23 cellular contexts compared by ENCODE assay signal in the genomic region with DNA sequence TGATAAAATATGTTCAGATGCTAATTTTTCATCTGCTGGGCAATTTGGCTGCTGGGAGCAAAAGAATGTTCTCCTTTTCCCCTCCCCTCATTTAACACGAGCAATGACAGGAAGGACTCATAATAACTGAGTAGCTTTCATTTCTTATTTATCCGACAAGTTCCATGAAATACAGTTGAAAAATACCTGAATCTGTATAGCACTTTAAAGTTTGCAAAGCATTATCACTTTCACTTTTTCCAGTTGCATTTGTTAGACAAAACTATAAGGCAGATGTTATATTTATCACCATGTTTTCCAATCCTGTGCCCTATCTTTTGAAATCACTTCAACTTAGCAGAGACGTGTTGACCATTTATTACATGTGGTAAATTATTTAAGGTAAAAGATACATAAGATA.
A peak's percentile ranks its signal among the peaks of the same experiment; 100 is the strongest.
DNase-seq lines count a peak whose midpoint lies in the region; ATAC-seq, FAIRE-seq and TF ChIP-seq lines count a peak whose summit lies in the region.
"Had no signal": no experiment of that assay in that cellular context is flagged by ENCODE, and none has a peak within 500 bp of the region (broad histone marks: within the 10 kb centered on the region; RNA-seq: fewer than 3 reads in every experiment).

No MANE protein-coding gene starts in this region.

- H3K9ac ChIP-seq in endodermal cell (ENCODE audit: extremely low read depth, low read length, poor library complexity, severe bottlenecking) = no peak overlapping the region
- peak overlapping the region; percentile 58 for H3K9ac ChIP-seq in skeletal muscle satellite cell (ENCODE audit: low read depth, low read length)

- ATAC-seq in CD4-positive, alpha-beta T cell (ENCODE audit: poor library complexity) = no peak
- ATAC-seq: activated CD8-positive, alpha-beta memory T cell treated with anti-CD3 and anti-CD28 coated beads, Interleukin-2, amount 10 ng/mL, durations not matched to agents 7 days and 5 days; HCT116 had no signal

- H3K36me3 ChIP-seq in SJCRH30 = no peaks in the 10 kb centered on the region
- H3K36me3 ChIP-seq in endodermal cell (ENCODE audit: control insufficient read depth, insufficient read depth, low read length) = no peaks in the 10 kb centered on the region
- no peaks in the 10 kb centered on the region for H3K36me3 ChIP-seq in skeletal muscle satellite cell (ENCODE audit: insufficient read depth, low read length)
- H3K36me3 ChIP-seq: neutrophil had no signal

- H3K27ac Mint-ChIP-seq in CD4-positive, alpha-beta T cell = peak overlapping the region; percentile 62
- no peak overlapping the region for H3K27ac Mint-ChIP-seq in endodermal cell
- H3K27ac Mint-ChIP-seq: activated T-helper 1 cell treated with anti-CD3 and anti-CD28 coated beads, Interleukin-12 subunit alpha, Interleukin-12 subunit beta, Interleukin-2, Interleukin-4 antibody, amounts not matched to agents 30 ng/mL and 10 ng/mL and 1 ng/mL, durations not matched to agents 14 hours and 24 hours and 36 hours had no signal

- peak overlapping the region; percentile 41 for H3K4me2 ChIP-seq in skeletal muscle satellite cell (ENCODE audit: low read length)

- peaks cover 28% of the 10 kb centered on the region for H3K4me1 ChIP-seq in SJCRH30
- H3K4me1 ChIP-seq in endodermal cell (ENCODE audit: control insufficient read depth, insufficient read depth, low read length) = no peaks in the 10 kb centered on the region
- H3K4me1 ChIP-seq in skeletal muscle satellite cell (ENCODE audit: control insufficient read depth, insufficient read depth, low read length) = peaks cover 6% of the 10 kb centered on the region

- no peak overlapping the region for H3K27ac ChIP-seq in CD4-positive, alpha-beta T cell (ENCODE audit: low read depth, low read length)
- H3K27ac ChIP-seq in SJCRH30 (peak overlapping the region; percentile 76), endodermal cell (ENCODE audit: low read depth, low read length) (peak overlapping the region; percentile 42)
- H3K27ac ChIP-seq: neutrophil had no signal

- no peaks in the 10 kb centered on the region for H3K27me3 ChIP-seq in CD4-positive, alpha-beta T cell (ENCODE audit: control insufficient read depth, insufficient read depth, low read length)
- H3K27me3 ChIP-seq in SJCRH30 (no peaks in the 10 kb centered on the region), endodermal cell (ENCODE audit: control insufficient read depth, insufficient read depth, low read length, poor library complexity, severe bottlenecking) (no peaks in the 10 kb centered on the region), skeletal muscle satellite cell (ENCODE audit: control insufficient read depth, insufficient read depth, low read length) (no peaks in the 10 kb centered on the region)
- H3K27me3 ChIP-seq: neutrophil had no signal

- no peaks in the 10 kb centered on the region for H3K9me3 ChIP-seq in CD4-positive, alpha-beta T cell (ENCODE audit: control insufficient read depth, low read length)
- 0 out of 2 replicates have a peak, but pooled peaks cover 2% of the 10 kb centered on the region for H3K9me3 ChIP-seq in SJCRH30 (replicated peaks)
- H3K9me3 ChIP-seq in endodermal cell (ENCODE audit: control insufficient read depth, low read length) = no peaks in the 10 kb centered on the region
- H3K9me3 ChIP-seq in skeletal muscle satellite cell (replicated peaks; ENCODE audit: low read length) = no peaks in the 10 kb centered on the region
- H3K9me3 ChIP-seq: neutrophil had no signal

- WGBS in endodermal cell (ENCODE audit: insufficient coverage in 1 of 2, insufficient read length in 1 of 2), 2 experiments = 83 to 90% methylated on average over 2 to 3 of the region's 3 CpGs

- H3K4me3 Mint-ChIP-seq in CD4-positive, alpha-beta T cell = peak overlapping the region; percentile 8
- no peak overlapping the region for H3K4me3 Mint-ChIP-seq in endodermal cell
- H3K4me3 Mint-ChIP-seq: activated CD8-positive, alpha-beta memory T cell treated with anti-CD3 and anti-CD28 coated beads, Interleukin-2, amount 10 ng/mL, durations not matched to agents 7 days and 5 days; central memory CD8-positive, alpha-beta T cell; T-cell had no signal

- no peaks in the 10 kb centered on the region for H3K9me3 Mint-ChIP-seq in CD4-positive, alpha-beta T cell
- no peaks in the 10 kb centered on the region for H3K9me3 Mint-ChIP-seq in endodermal cell
- H3K9me3 Mint-ChIP-seq: central memory CD8-positive, alpha-beta T cell; T-cell had no signal

- FAIRE-seq in GM19239 (lab: Jason Lieb, UNC) = no peak
- FAIRE-seq: small intestine, urothelium cell line had no signal

- intact Hi-C loops in CD4-positive, alpha-beta T cell (cut with DNase I, micrococcal nuclease) = loop anchor here in 1 of 2 experiments (2.0 kb wide), 1 partner anchor 31 kb away; no protein-coding TSS in a partner anchor

- H3K27me3 Mint-ChIP-seq in CD4-positive, alpha-beta T cell = no peaks in the 10 kb centered on the region
- no peaks in the 10 kb centered on the region for H3K27me3 Mint-ChIP-seq in endodermal cell (ENCODE audit: insufficient read depth)
- H3K27me3 Mint-ChIP-seq: T-cell had no signal

- DNase-seq in CD4-positive, alpha-beta T cell = no peak
- DNase-seq in SJCRH30 = peak in 1 of 2 experiments; percentile 45
- DNase-seq in endodermal cell = no peak
- DNase-seq in GM19239 (ENCODE audit: insufficient read length, low spot score) = no peak
- no peak for DNase-seq in NCI-H1436 treated with DMSO at 0.1 percent for 48 hours (lab: John Stamatoyannopoulos, UW)
- no peak for DNase-seq in hypothalamus (lab: John Stamatoyannopoulos, UW)
- DNase-seq: activated CD8-positive, alpha-beta memory T cell treated with anti-CD3 and anti-CD28 coated beads, Interleukin-2, amount 10 ng/mL, durations not matched to agents 7 days and 5 days; aorta; DMS153; NCI-H1092; NCI-H1930; Right ventricle myocardium superior; stimulated activated CD4-positive, alpha-beta T cell treated with anti-CD3 and anti-CD28 coated beads, Interleukin-1b, Interleukin-23, amount 100 ng/mL, for 48 hours; substantia nigra; T-cell had no signal

- TF ChIP-seq CTCF in CD4-positive, alpha-beta T cell (IDR thresholded peaks at IDR 0.05) = no peak
- no peak for TF ChIP-seq CTCF in endodermal cell (conservative IDR thresholded peaks at IDR 0.05)

- H3K4me3 ChIP-seq in SJCRH30 (peak overlapping the region; percentile 29), endodermal cell (ENCODE audit: low read length) (no peak overlapping the region), skeletal muscle satellite cell (ENCODE audit: low read length) (no peak overlapping the region)
- H3K4me3 ChIP-seq: lung had no signal

- no peaks in the 10 kb centered on the region for H3K36me3 Mint-ChIP-seq in CD4-positive, alpha-beta T cell (ENCODE audit: low read depth)
- H3K36me3 Mint-ChIP-seq in endodermal cell (ENCODE audit: low read depth) = no peaks in the 10 kb centered on the region
- H3K36me3 Mint-ChIP-seq: T-cell had no signal

- CTCF ChIA-PET in CD4-positive, alpha-beta T cell (lab: Charles Lee) = interaction anchor here (0.9 kb wide), 1 partner anchor 59 kb away, joined by 3 read pairs; no protein-coding TSS in a partner anchor

- POLR2A ChIA-PET in CD4-positive, alpha-beta T cell (lab: Charles Lee) = no interaction called here

- peaks cover 29% of the 10 kb centered on the region for H3K4me1 Mint-ChIP-seq in CD4-positive, alpha-beta T cell (ENCODE audit: low read depth)
- no peaks in the 10 kb centered on the region for H3K4me1 Mint-ChIP-seq in endodermal cell
- H3K4me1 Mint-ChIP-seq: central memory CD8-positive, alpha-beta T cell had no signal
